Comparison of ENCODE assay signal across 9 cellular contexts in the genomic region with DNA sequence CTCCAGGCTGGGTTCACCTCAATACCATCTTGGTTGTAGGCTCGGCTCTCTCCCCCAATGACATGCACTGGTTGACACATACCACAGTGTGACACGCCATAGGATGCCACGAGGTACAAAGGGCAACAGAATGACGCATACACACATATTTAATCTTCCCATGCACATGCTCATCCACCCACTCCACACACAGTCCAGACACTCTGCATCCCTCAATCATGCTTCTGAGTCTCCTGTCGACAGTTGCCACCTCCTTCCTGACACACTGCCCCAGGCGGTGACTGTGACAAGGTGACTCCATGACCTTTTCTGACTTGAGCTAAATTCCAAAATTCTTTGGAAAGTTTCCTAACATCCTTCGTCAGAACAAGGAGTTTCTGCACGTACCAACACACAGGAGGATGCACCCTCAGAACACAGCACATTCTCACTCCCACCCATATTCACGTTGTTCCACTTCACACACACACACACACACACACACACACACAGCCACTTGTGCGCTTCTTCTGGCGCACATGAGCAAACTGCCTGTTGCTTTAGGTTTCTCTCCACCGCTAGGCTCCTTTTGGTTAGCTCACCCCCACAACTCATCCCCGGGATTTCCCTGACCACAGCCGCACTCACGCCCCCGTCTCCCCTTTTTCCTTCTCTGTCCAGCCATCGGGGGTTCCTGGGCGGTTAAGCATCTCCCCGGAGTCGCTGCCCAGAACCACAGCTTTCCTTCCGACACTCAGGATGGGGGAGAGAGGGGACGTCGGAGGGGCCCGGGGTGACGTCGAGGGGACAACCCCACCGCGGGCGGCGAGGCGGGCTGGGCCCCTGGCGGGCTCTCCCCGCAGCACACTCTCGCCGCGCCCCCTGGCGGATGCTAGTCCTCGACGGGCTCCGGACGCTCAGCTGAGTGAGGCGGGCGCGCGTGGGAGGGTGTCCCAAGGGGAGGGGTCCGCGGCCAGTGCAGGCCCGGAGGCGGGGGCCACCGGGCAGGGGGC. TPM values are rescaled to one million over a fixed set of nuclear protein-coding genes. Genes with fewer than 3 reads are reported as not detected.
DNase-seq lines count a peak whose midpoint lies in the region; ATAC-seq and TF ChIP-seq lines count a peak whose summit lies in the region.
"Had no signal": no experiment of that assay in that cellular context is flagged by ENCODE, and none has a peak within 500 bp of the region (broad histone marks: within the 10 kb centered on the region; RNA-seq: fewer than 3 reads in every experiment).

No MANE protein-coding gene starts in this region.

- H3K27me3 Mint-ChIP-seq in nephron (ENCODE audit: low read depth), result peaks cover 100% of the 10 kb centered on the region

- no peak for DNase-seq in AG04449 (ENCODE audit: low read depth, low spot score)
- peak; percentile 42 to 48 for DNase-seq in Kasumi-1 (lab: John Stamatoyannopoulos, UW)
- peak; percentile 82 for DNase-seq in activated CD4-positive, alpha-beta T cell treated with anti-CD3 and anti-CD28 coated beads, Interleukin-2, amount 50 U/mL, for 1 hour
- DNase-seq in dorsolateral prefrontal cortex, result no peak
- peak in 1 of 2 donors; percentile 83 for DNase-seq in suprapubic skin (ENCODE audit: low spot score in 2 of 2)

- no peak overlapping the region for H3K4me3 ChIP-seq in AG04449 (ENCODE audit: low read depth, low read length)
- peak overlapping the region in 33 of 59 donors; percentile 3 to 62 (median 41) for H3K4me3 ChIP-seq in dorsolateral prefrontal cortex
- H3K4me3 ChIP-seq in suprapubic skin, result peak overlapping the region; percentile 50

- no peaks in the 10 kb centered on the region for H3K36me3 ChIP-seq in suprapubic skin

- intact Hi-C loops in dorsolateral prefrontal cortex (cut with DNase I), result no loop called here

- POLR2A ChIA-PET in AG04449 (lab: Yijun Ruan, JAX), result no interaction called here

- peaks cover 0 to 89% (median 60%) of the 10 kb centered on the region in 45 donors for H3K27me3 ChIP-seq in dorsolateral prefrontal cortex
- H3K27me3 ChIP-seq in suprapubic skin, result peaks cover 80% of the 10 kb centered on the region

- H3K9me3 ChIP-seq in suprapubic skin, result no peaks in the 10 kb centered on the region

- peaks cover 52% of the 10 kb centered on the region for H3K4me1 ChIP-seq in suprapubic skin

- no peaks in the 10 kb centered on the region for H3K9me3 Mint-ChIP-seq in nephron

- no peak for TF ChIP-seq EP300 in suprapubic skin (IDR thresholded peaks at IDR 0.05)

- CTCF ChIA-PET in AG04449 (lab: Yijun Ruan, JAX), result interaction anchor here (0.6 to 40.7 kb wide), 18 partner anchors 6 to 125 kb away, joined by 3 to 1340 read pairs (median 5); a partner anchor contains a TSS

- TF ChIP-seq POLR2A in suprapubic skin (IDR thresholded peaks at IDR 0.05), result no peak

- peak overlapping the region in 1 of 3 experiments; percentile 21 for H3K27ac Mint-ChIP-seq in nephron

- 19% methylated on average over 42 of the region's 50 CpGs for WGBS in suprapubic skin

- peaks cover 42% of the 10 kb centered on the region for H3K4me1 Mint-ChIP-seq in nephron

- peaks cover 6% of the 10 kb centered on the region for H3K36me3 Mint-ChIP-seq in nephron (ENCODE audit: low read depth)

- TF ChIP-seq CTCF in AG04449 (IDR thresholded peaks at IDR 0.05; ENCODE audit: insufficient read depth, low read length, missing control alignments) (peak; percentile 92), dorsolateral prefrontal cortex (IDR thresholded peaks at IDR 0.05 in 54 of 56, conservative IDR thresholded peaks at IDR 0.05 in 2 of 56; ENCODE audit: low read depth in 1 of 56, partially characterized antibody in 56 of 56) (peak in 52 of 56 donors; percentile 23 to 71 (median 53)), nephron (IDR thresholded peaks at IDR 0.05; ENCODE audit: unreplicated experiment in 3 of 3) (peak; percentile 73 to 82 (median 79)), suprapubic skin (IDR thresholded peaks at IDR 0.05) (peak; percentile 40 to 88)

- H3K27ac ChIP-seq in dorsolateral prefrontal cortex (no peak overlapping the region), suprapubic skin (no peak overlapping the region)

- H3K4me3 Mint-ChIP-seq in nephron, result peak overlapping the region; percentile 15 to 45 (median 27)

- peak; percentile 53 for ATAC-seq in GM18868 (IDR thresholded peaks at IDR 0.05; ENCODE audit: unreplicated experiment)
- no peak for ATAC-seq in HG03378 (IDR thresholded peaks at IDR 0.05; ENCODE audit: unreplicated experiment)

RNA-seq across cellular contexts. Expression of a gene that starts 0.5 kb away (rescaled TPM):
- under 1 TPM in 6 of 120 experiments, not detected in 114; 0.43 to 0.67 (median 0.55) TPM for total RNA-seq in dorsolateral prefrontal cortex
- total RNA-seq in suprapubic skin, result not detected
- total RNA-seq: renal cortical epithelial cell had no signal

RNA-seq across cellular contexts. Expression of a gene that starts 6.1 kb away (rescaled TPM):
- total RNA-seq in dorsolateral prefrontal cortex (10 to 100 TPM in 117 of 120 experiments, 1 to 10 TPM in 3; 4.9 to 30.8 (median 18.4) TPM), suprapubic skin (1 to 10 TPM in 2 of 4 donors, under 1 TPM in 2; 0.64 to 4.3 (median 1.4) TPM)

RNA-seq across cellular contexts. Expression of a gene that starts 20.3 kb away (rescaled TPM):
- total RNA-seq in dorsolateral prefrontal cortex (100 to 1,000 TPM; 265 to 726 (median 526) TPM), suprapubic skin (10 to 100 TPM; 78.3 to 98.7 (median 87.7) TPM)

RNA-seq across cellular contexts. Expression of a gene that starts 21.6 kb away (rescaled TPM):
- total RNA-seq in dorsolateral prefrontal cortex (100 to 1,000 TPM in 112 of 120 experiments, 10 to 100 TPM in 8; 34.2 to 277 (median 160) TPM), suprapubic skin (under 1 TPM in 3 of 4 donors, not detected in 1; 0.23 to 0.45 (median 0.24) TPM)

RNA-seq across cellular contexts. Expression of a gene that starts 41.0 kb away (rescaled TPM):
- 10 to 100 TPM; 26.4 to 67.1 (median 46.4) TPM for total RNA-seq in dorsolateral prefrontal cortex
- 10 to 100 TPM; 40.0 to 61.4 (median 49.6) TPM for total RNA-seq in suprapubic skin

Comparison
In these comparisons a context has a peak if more than half of its experiments do, and no peak if none do; other contexts are left out.
1. DNase-seq: peak in Kasumi-1 (2 of 2) and activated CD4-positive, alpha-beta T cell treated with anti-CD3 and anti-CD28 coated beads, Interleukin-2, amount 50 U/mL, for 1 hour (single experiment); none in AG04449 (single experiment) and dorsolateral prefrontal cortex (0 of 10).
2. Peak in every context shown above with its lines, with median percentiles within 50 percentile points of each other: CTCF ChIP-seq.